14 cellular contexts compared by ENCODE assay signal in the genomic region with DNA sequence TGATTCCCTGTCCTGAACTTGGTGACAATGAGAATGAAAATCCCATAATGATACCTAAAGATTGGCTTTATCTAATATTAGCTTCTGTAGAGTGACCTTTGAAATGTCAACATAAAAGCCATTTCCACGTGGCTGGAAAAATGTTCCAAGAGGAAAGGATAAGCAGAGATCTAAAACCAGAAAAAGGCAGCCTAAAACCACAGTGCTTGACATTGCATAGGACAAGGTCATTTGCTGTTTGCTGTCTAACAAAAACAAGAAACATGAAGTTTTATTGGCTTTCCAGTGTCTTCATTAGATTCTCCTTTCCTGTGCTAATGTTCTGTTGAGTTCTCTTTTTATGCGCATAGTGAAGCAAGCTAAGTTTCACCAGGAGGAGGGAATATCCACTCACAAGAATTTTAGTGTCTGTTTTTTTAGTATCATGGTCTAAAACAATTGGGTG. TPM values are rescaled to one million over a fixed set of nuclear protein-coding genes. Genes with fewer than 3 reads are reported as not detected.
DNase-seq lines count a peak whose midpoint lies in the region; ATAC-seq, FAIRE-seq and TF ChIP-seq lines count a peak whose summit lies in the region.
"Had no signal": no experiment of that assay in that cellular context is flagged by ENCODE, and none has a peak within 500 bp of the region (broad histone marks: within the 10 kb centered on the region; RNA-seq: fewer than 3 reads in every experiment).

No MANE protein-coding gene starts in this region.

- H3K4me3 ChIP-seq in GM23338 (no peak overlapping the region), adrenal gland (no peak overlapping the region), HepG2 (replicated peaks in 1 of 3; ENCODE audit: insufficient read depth in 1 of 3, low read depth in 2 of 3, low read length in 3 of 3) (peak overlapping the region in 1 of 3 experiments; percentile 11; a peak in 1 of 6 replicates)

- DNase-seq in GM23338 (ENCODE audit: low spot score): no peak
- DNase-seq in adrenal gland: no peak
- DNase-seq in HepG2 (ENCODE audit: low spot score): peak; percentile 96
- no peak for DNase-seq in progenitor cell of endocrine pancreas (ENCODE audit: low spot score, unreplicated experiment)
- no peak for DNase-seq in SHP77 (lab: John Stamatoyannopoulos, UW)
- DNase-seq: BE2C, H9, NCI-H1436 treated with DMSO at 0.1 percent for 48 hours, NCI-H2081 treated with DMSO at 0.1 percent for 48 hours had no signal

- H3K4me1 Mint-ChIP-seq in GM23338: peaks cover 22% of the 10 kb centered on the region
- H3K4me1 Mint-ChIP-seq in progenitor cell of endocrine pancreas (ENCODE audit: low read depth): peaks cover 8% of the 10 kb centered on the region

- peaks cover 5% of the 10 kb centered on the region; the same call in 1 of the 2 replicates for H3K9me2 ChIP-seq in GM23338 (ENCODE audit: insufficient read depth)

- ATAC-seq in GM23338 (no peak), HepG2 (peak; percentile 94), GM18858 (IDR thresholded peaks at IDR 0.05; ENCODE audit: unreplicated experiment) (no peak), GM21515 (IDR thresholded peaks at IDR 0.05; ENCODE audit: unreplicated experiment) (no peak)

- TF ChIP-seq RAD21 in HepG2 (CRISPR knock-in tag; IDR thresholded peaks at IDR 0.05): no peak

- H3K36me3 ChIP-seq in GM23338 (ENCODE audit: insufficient read depth) (no peaks in the 10 kb centered on the region), adrenal gland (replicated peaks in 1 of 2) (peaks cover 0 to 30% of the 10 kb centered on the region in 2 donors), HepG2 (replicated peaks in 1 of 2; ENCODE audit: control insufficient read depth in 1 of 2, insufficient read depth in 2 of 2, low read length in 2 of 2) (peaks cover 4 to 21% of the 10 kb centered on the region in 2 experiments; a peak in 3 of 5 replicates)
- H3K36me3 ChIP-seq: BE2C had no signal

- H3K36me3 Mint-ChIP-seq in GM23338 (ENCODE audit: low read depth): peaks cover 2% of the 10 kb centered on the region; the same call in 1 of the 3 replicates
- H3K36me3 Mint-ChIP-seq in progenitor cell of endocrine pancreas (ENCODE audit: insufficient read depth): no peaks in the 10 kb centered on the region

- BruUV-seq in HepG2 (replicated peaks; lab: Mats Ljungman, UMichigan): no TSS peak

- peaks cover 1% of the 10 kb centered on the region for H3K27me3 Mint-ChIP-seq in GM23338 (ENCODE audit: insufficient read depth, low read depth, poor library complexity)
- H3K27me3 Mint-ChIP-seq in progenitor cell of endocrine pancreas: no peaks in the 10 kb centered on the region

- peak; percentile 86 for FAIRE-seq in HepG2 (lab: Jason Lieb, UNC)

- no peak for TF ChIP-seq POLR2A in adrenal gland (IDR thresholded peaks at IDR 0.05)
- TF ChIP-seq POLR2A in HepG2 (IDR thresholded peaks at IDR 0.05; ENCODE audit: insufficient read depth in 1 of 2, low read depth in 2 of 2, low read length in 2 of 2): no peak

- no peaks in the 10 kb centered on the region for H3K9me3 Mint-ChIP-seq in GM23338
- no peaks in the 10 kb centered on the region for H3K9me3 Mint-ChIP-seq in progenitor cell of endocrine pancreas (ENCODE audit: low read depth)
- H3K9me3 Mint-ChIP-seq: H9 had no signal

- H4K20me1 ChIP-seq in GM23338 (replicated peaks; ENCODE audit: insufficient read depth) (no peaks in the 10 kb centered on the region), HepG2 (ENCODE audit: insufficient read depth, low read length) (no peaks in the 10 kb centered on the region)

- TF ChIP-seq CTCF in GM23338 (conservative IDR thresholded peaks at IDR 0.05; ENCODE audit: low read depth in 2 of 2) (no peak), adrenal gland (IDR thresholded peaks at IDR 0.05) (no peak), HepG2 (CRISPR knock-in tag; IDR thresholded peaks at IDR 0.05) (no peak), progenitor cell of endocrine pancreas (IDR thresholded peaks at IDR 0.05; ENCODE audit: unreplicated experiment) (no peak)

- H3K9me3 ChIP-seq in adrenal gland (replicated peaks in 1 of 3) (no peaks in the 10 kb centered on the region), HepG2 (ENCODE audit: low read length) (no peaks in the 10 kb centered on the region)
- H3K9me3 ChIP-seq: BE2C had no signal

- WGBS in adrenal gland, 4 donors: 39 to 55% (median 47%) methylated on average over 2 of the region's 2 CpGs
- 6% methylated on average over 2 of the region's 2 CpGs for WGBS in HepG2 (ENCODE audit: low lambda C conversion rate)

- CTCF ChIA-PET in HepG2 (lab: Yijun Ruan, JAX; ENCODE audit: low intra/inter-chr PET ratio, low total read pairs): no interaction called here

- no peaks in the 10 kb centered on the region for H3K4me1 ChIP-seq in GM23338 (ENCODE audit: insufficient read depth)
- H3K4me1 ChIP-seq in adrenal gland (replicated peaks in 1 of 2): peaks cover 29 to 92% of the 10 kb centered on the region in 2 donors
- peaks cover 87% of the 10 kb centered on the region for H3K4me1 ChIP-seq in HepG2 (ENCODE audit: insufficient read depth, low read length)

- no peak overlapping the region; the same call in 1 of the 2 replicates for H3K27ac ChIP-seq in GM23338 (ENCODE audit: low read depth)
- peak overlapping the region in 3 of 5 donors; percentile 14 to 41 (median 38) for H3K27ac ChIP-seq in adrenal gland
- peak overlapping the region; percentile 79 for H3K27ac ChIP-seq in HepG2 (ENCODE audit: extremely low read length, insufficient read depth, low read length)
- H3K27ac ChIP-seq: RWPE1 had no signal

- no peak overlapping the region for H3K4me2 ChIP-seq in GM23338
- H3K4me2 ChIP-seq in HepG2 (ENCODE audit: low read depth, low read length): peak overlapping the region; percentile 48

- no peaks in the 10 kb centered on the region for H3K79me2 ChIP-seq in GM23338 (replicated peaks; ENCODE audit: insufficient read depth)
- H3K79me2 ChIP-seq in HepG2 (ENCODE audit: insufficient read depth, low read length): peaks cover 35% of the 10 kb centered on the region

- peak overlapping the region; percentile 36; the same call in 1 of the 2 replicates for H3K9ac ChIP-seq in HepG2 (ENCODE audit: insufficient read depth, low read depth, low read length)

- TF ChIP-seq EP300 in HepG2 (IDR thresholded peaks at IDR 0.05; ENCODE audit: low read depth in 2 of 2, low read length in 2 of 2) (peak in 1 of 2 experiments; percentile 96; a peak in 3 of 4 replicates), HepG2 (CRISPR knock-in tag; IDR thresholded peaks at IDR 0.05; ENCODE audit: borderline replicate concordance) (peak; percentile 89)

- H3F3A ChIP-seq in GM23338 (replicated peaks; ENCODE audit: low read depth): no peaks in the 10 kb centered on the region

- H2AFZ ChIP-seq in GM23338 (no peak overlapping the region), HepG2 (ENCODE audit: low read length) (no peak overlapping the region)

- intact Hi-C loops in adrenal gland (cut with DNase I): no loop called here
- intact Hi-C loops in HepG2 (cut with micrococcal nuclease; ENCODE audit: unreplicated experiment): loop anchor here (5.0 kb wide), 1 partner anchor 35 kb away; no protein-coding TSS in a partner anchor

- H3K27ac Mint-ChIP-seq in GM23338: peak overlapping the region; percentile 46
- H3K27ac Mint-ChIP-seq in progenitor cell of endocrine pancreas: peak overlapping the region; percentile 62
- H3K27ac Mint-ChIP-seq: H9 had no signal

- in situ Hi-C loops in HepG2 (cut with HindIII; ENCODE audit: extremely low pct_ligation_motif_present, low pct_unique_long_range_greater_than_20kb): loop anchor here (5.0 kb wide), 1 partner anchor 35 kb away; no protein-coding TSS in a partner anchor

- no peak overlapping the region for H3K4me3 Mint-ChIP-seq in GM23338
- H3K4me3 Mint-ChIP-seq in progenitor cell of endocrine pancreas (ENCODE audit: low read depth): no peak overlapping the region
- H3K4me3 Mint-ChIP-seq: H9 had no signal

- H3K27me3 ChIP-seq in GM23338 (ENCODE audit: insufficient read depth) (no peaks in the 10 kb centered on the region), adrenal gland (no peaks in the 10 kb centered on the region), HepG2 (ENCODE audit: control insufficient read depth in 1 of 2, insufficient read depth in 2 of 2, low read length in 2 of 2) (no peaks in the 10 kb centered on the region)
- H3K27me3 ChIP-seq: BE2C had no signal

- POLR2A ChIA-PET in HepG2 (lab: Yijun Ruan, JAX): interaction anchor here (0.8 to 2.5 kb wide), 14 partner anchors 9 to 309 kb away, joined by 3 to 32 read pairs (median 8); partner anchors contain the start of gene CPEB4

RNA-seq across cellular contexts. Expression of gene CPEB4, which starts 44.6 kb away (rescaled TPM):
- total RNA-seq in GM23338 (2014; rRNA removed; shearing (Covaris generic)): 7.3 and 10.2 TPM in 2 replicates
- polyA plus RNA-seq in GM23338 (2016; fragmentation: Nextera tagmentation; extraction: Ambion mirVana) (4.7 and 5.9 TPM in 2 replicates), adrenal gland (10 to 100 TPM; 34.4 to 60.2 (median 42.9) TPM), HepG2 (2011; rRNA removed) (25.0 and 26.7 TPM in 2 replicates)
- total RNA-seq in adrenal gland (100 to 1,000 TPM; 107 to 381 (median 155) TPM), HepG2 (2016; rRNA removed; fragmentation: Illumina TruSeq; extraction: Trizol) (7.7 and 8.3 TPM in 2 replicates), progenitor cell of endocrine pancreas (16.4 and 16.7 TPM in 2 replicates)
- 1.8 and 3.2 TPM in 2 replicates for total RNA-seq in HepG2 (2016; cell fraction: cytosol; rRNA removed; fragmentation: Illumina TruSeq; extraction: Trizol; ENCODE audit: low read depth)
- 8.3 and 11.9 TPM in 2 replicates for total RNA-seq in HepG2 (2016; cell fraction: insoluble cytoplasmic fraction; rRNA removed; fragmentation: Illumina TruSeq; extraction: Trizol)
- total RNA-seq in HepG2 (2016; cell fraction: membrane; rRNA removed; fragmentation: Illumina TruSeq; extraction: Trizol): 3.4 and 3.7 TPM in 2 replicates
- total RNA-seq in HepG2 (2016; cell fraction: nucleus; rRNA removed; fragmentation: Illumina TruSeq; extraction: Trizol): 13.4 and 15.2 TPM in 2 replicates
- polyA plus RNA-seq in HepG2 (2011; cell fraction: cytosol; rRNA removed): 15.9 and 21.3 TPM in 2 replicates
- 38.4 and 39.5 TPM in 2 replicates for polyA plus RNA-seq in HepG2 (2011; cell fraction: nucleus; rRNA removed)
- 21.1 and 22.8 TPM in 2 replicates for polyA plus RNA-seq in HepG2 (2012)
- polyA plus RNA-seq in HepG2 (2016; cell fraction: cytosol; fragmentation: Illumina TruSeq; extraction: Trizol; ENCODE audit: low read depth): 0.06 and 0.08 TPM in 2 replicates
- 5.3 and 5.4 TPM in 2 replicates for polyA plus RNA-seq in HepG2 (2016; cell fraction: insoluble cytoplasmic fraction; fragmentation: Illumina TruSeq; extraction: Trizol; ENCODE audit: low read depth)
- polyA plus RNA-seq in HepG2 (2016; cell fraction: membrane; fragmentation: Illumina TruSeq; extraction: Trizol; ENCODE audit: low read depth): 0.40 and 0.56 TPM in 2 replicates
- 8.8 and 10.3 TPM in 2 replicates for polyA plus RNA-seq in HepG2 (2016; cell fraction: nucleus; fragmentation: Illumina TruSeq; extraction: Trizol; ENCODE audit: insufficient read depth, low read depth)
- polyA minus RNA-seq in HepG2 (2011; rRNA and poly(A)+ RNA removed; ENCODE audit: low replicate concordance): 100 and 104 TPM in 2 replicates
- 49.4 and 55.2 TPM in 2 replicates for polyA minus RNA-seq in HepG2 (2011; cell fraction: cytosol; rRNA and poly(A)+ RNA removed)
- 151 and 216 TPM in 2 replicates for polyA minus RNA-seq in HepG2 (2011; cell fraction: nucleus; rRNA and poly(A)+ RNA removed)

RNA-seq across cellular contexts. Expression of gene C5orf47, which starts 56.3 kb away (rescaled TPM):
- 0.63 and 1.0 TPM in 2 replicates for total RNA-seq in GM23338 (2014; rRNA removed; shearing (Covaris generic))
- polyA plus RNA-seq in GM23338 (2016; fragmentation: Nextera tagmentation; extraction: Ambion mirVana) (0.50 and 1.1 TPM in 2 replicates), adrenal gland (under 1 TPM; 0.13 to 0.16 (median 0.16) TPM), HepG2 (2011; rRNA removed) (0.04 TPM in 1 of 2 replicates, not detected in the other)
- total RNA-seq in adrenal gland (under 1 TPM in 3 of 8 donors, not detected in 5; 0.08 to 0.25 (median 0.11) TPM), HepG2 (2016; rRNA removed; fragmentation: Illumina TruSeq; extraction: Trizol) (not detected in 2 replicates), progenitor cell of endocrine pancreas (not detected in 2 replicates)
- not detected in 2 replicates for total RNA-seq in HepG2 (2016; cell fraction: cytosol; rRNA removed; fragmentation: Illumina TruSeq; extraction: Trizol; ENCODE audit: low read depth)
- total RNA-seq in HepG2 (2016; cell fraction: insoluble cytoplasmic fraction; rRNA removed; fragmentation: Illumina TruSeq; extraction: Trizol): not detected in 2 replicates
- total RNA-seq in HepG2 (2016; cell fraction: membrane; rRNA removed; fragmentation: Illumina TruSeq; extraction: Trizol): not detected in 2 replicates
- not detected in 2 replicates for total RNA-seq in HepG2 (2016; cell fraction: nucleus; rRNA removed; fragmentation: Illumina TruSeq; extraction: Trizol)
- 0.06 TPM in 1 of 2 replicates, not detected in the other for polyA plus RNA-seq in HepG2 (2011; cell fraction: cytosol; rRNA removed)
- not detected in 2 replicates for polyA plus RNA-seq in HepG2 (2011; cell fraction: nucleus; rRNA removed)
- polyA plus RNA-seq in HepG2 (2012): 0.05 and 0.20 TPM in 2 replicates
- not detected in 2 replicates for polyA plus RNA-seq in HepG2 (2016; cell fraction: cytosol; fragmentation: Illumina TruSeq; extraction: Trizol; ENCODE audit: low read depth)
- polyA plus RNA-seq in HepG2 (2016; cell fraction: insoluble cytoplasmic fraction; fragmentation: Illumina TruSeq; extraction: Trizol; ENCODE audit: low read depth): not detected in 2 replicates
- polyA plus RNA-seq in HepG2 (2016; cell fraction: membrane; fragmentation: Illumina TruSeq; extraction: Trizol; ENCODE audit: low read depth): 0.08 TPM in 1 of 2 replicates, not detected in the other
- not detected in 2 replicates for polyA plus RNA-seq in HepG2 (2016; cell fraction: nucleus; fragmentation: Illumina TruSeq; extraction: Trizol; ENCODE audit: insufficient read depth, low read depth)
- 0.06 TPM in 1 of 2 replicates, not detected in the other for polyA minus RNA-seq in HepG2 (2011; rRNA and poly(A)+ RNA removed; ENCODE audit: low replicate concordance)
- not detected in 2 replicates for polyA minus RNA-seq in HepG2 (2011; cell fraction: cytosol; rRNA and poly(A)+ RNA removed)
- 0.26 TPM in 1 of 2 replicates, not detected in the other for polyA minus RNA-seq in HepG2 (2011; cell fraction: nucleus; rRNA and poly(A)+ RNA removed)
- total RNA-seq: LHCN-M2 had no signal
- polyA plus RNA-seq: AG04450 had no signal
